Comparison of ENCODE assay signal across 16 cellular contexts in genomic region chr10:2494386-2494785, GRCh38.
DNase-seq lines count a peak whose midpoint lies in the region; ATAC-seq lines count a peak whose summit lies in the region.
"Had no signal": no experiment of that assay in that cellular context is flagged by ENCODE, and none has a peak within 500 bp of the region (broad histone marks: within the 10 kb centered on the region; RNA-seq: fewer than 3 reads in every experiment).

No MANE protein-coding gene starts in this region.

- H3K36me3 ChIP-seq in mesenchymal stem cell (ENCODE audit: control insufficient read depth in 1 of 2, insufficient read depth in 2 of 2, low read depth in 1 of 2, low read length in 2 of 2): no peaks in the 10 kb centered on the region

- DNase-seq in A172 (ENCODE audit: low spot score) (peak; percentile 59), Daoy (ENCODE audit: low read depth) (peak; percentile 79), RPMI7951 (ENCODE audit: low read depth) (peak; percentile 45), mesenchymal stem cell (peak; percentile 26), NOMO-1 (lab: John Stamatoyannopoulos, UW; ENCODE audit: unreplicated experiment in 2 of 2) (no peak)
- DNase-seq: 8988T; C1 segment of cervical spinal cord; Caco-2; CD4-positive, CD25-positive, alpha-beta regulatory T cell; CD8-positive, alpha-beta memory T cell; DMS153; DMS79; GF-D8; H9 had no signal

- peaks cover 4% of the 10 kb centered on the region for H3K9me3 ChIP-seq in mesenchymal stem cell (ENCODE audit: control insufficient read depth, low read length)
- H3K9me3 ChIP-seq: Caco-2 had no signal

- no peak overlapping the region for H2AK5ac ChIP-seq in mesenchymal stem cell (ENCODE audit: low read length, severe bottlenecking)

- no peak overlapping the region for H2BK12ac ChIP-seq in mesenchymal stem cell (ENCODE audit: low read length in 2 of 2)

- no peak overlapping the region for H3K4me3 ChIP-seq in mesenchymal stem cell (ENCODE audit: insufficient read depth in 1 of 2, low read depth in 1 of 2, low read length in 2 of 2)

- H3K4me1 ChIP-seq in mesenchymal stem cell (ENCODE audit: control insufficient read depth, insufficient read depth, low read depth, low read length): peaks cover 4% of the 10 kb centered on the region
- H3K4me1 ChIP-seq: Caco-2 had no signal

- H3K4me2 ChIP-seq in mesenchymal stem cell (ENCODE audit: low read length, poor library complexity, severe bottlenecking): no peak overlapping the region

- H4K91ac ChIP-seq in mesenchymal stem cell (ENCODE audit: low read length): no peak overlapping the region

- ATAC-seq in GM19324 (IDR thresholded peaks at IDR 0.05; ENCODE audit: low FRiP score, unreplicated experiment): no peak
- ATAC-seq in GM21515 (IDR thresholded peaks at IDR 0.05; ENCODE audit: unreplicated experiment): no peak

- H3K18ac ChIP-seq in mesenchymal stem cell (ENCODE audit: low read depth in 1 of 2, low read length in 2 of 2): peak overlapping the region in 1 of 2 experiments; percentile 38

- H3K27me3 ChIP-seq in mesenchymal stem cell (ENCODE audit: control insufficient read depth in 1 of 2, insufficient read depth in 1 of 2, low read length in 2 of 2): peaks cover 0 to 11% of the 10 kb centered on the region in 2 experiments

- H2BK15ac ChIP-seq in mesenchymal stem cell (ENCODE audit: low read depth, poor library complexity, severe bottlenecking): no peak overlapping the region

- WGBS in mesenchymal stem cell: 57% methylated on average over 5 of the region's 5 CpGs

- H3K4ac ChIP-seq in mesenchymal stem cell (ENCODE audit: low read depth in 1 of 2, low read length in 2 of 2): peak overlapping the region in 1 of 2 experiments; percentile 50

- no peak overlapping the region for H3K9ac ChIP-seq in mesenchymal stem cell (ENCODE audit: low read length)

- H3K14ac ChIP-seq in mesenchymal stem cell (ENCODE audit: low read length in 2 of 2): no peak overlapping the region

- no peak overlapping the region for H3K27ac ChIP-seq in mesenchymal stem cell (ENCODE audit: low read length, poor library complexity, severe bottlenecking)

- no peak overlapping the region for H4K8ac ChIP-seq in mesenchymal stem cell (ENCODE audit: low read length)

- H2BK120ac ChIP-seq in mesenchymal stem cell (ENCODE audit: low read depth, low read length): no peak overlapping the region

- H3K79me1 ChIP-seq in mesenchymal stem cell (replicated peaks; ENCODE audit: low read length, poor library complexity, severe bottlenecking): no peaks in the 10 kb centered on the region

- no peak overlapping the region for H3K23ac ChIP-seq in mesenchymal stem cell (ENCODE audit: low read length in 2 of 2)

- peak overlapping the region; percentile 77 for H2AFZ ChIP-seq in mesenchymal stem cell (ENCODE audit: low read depth, low read length)

- no peak overlapping the region for H2BK5ac ChIP-seq in mesenchymal stem cell (ENCODE audit: low read depth, low read length, poor library complexity, severe bottlenecking)

Comparison
In these comparisons a context has a peak if more than half of its experiments do, and no peak if none do; other contexts are left out.
1. DNase-seq: peak in A172 (single experiment), Daoy (single experiment), RPMI7951 (single experiment) and mesenchymal stem cell (single experiment); none in NOMO-1 (0 of 2).